25 cellular contexts compared by ENCODE assay signal in the genomic region with DNA sequence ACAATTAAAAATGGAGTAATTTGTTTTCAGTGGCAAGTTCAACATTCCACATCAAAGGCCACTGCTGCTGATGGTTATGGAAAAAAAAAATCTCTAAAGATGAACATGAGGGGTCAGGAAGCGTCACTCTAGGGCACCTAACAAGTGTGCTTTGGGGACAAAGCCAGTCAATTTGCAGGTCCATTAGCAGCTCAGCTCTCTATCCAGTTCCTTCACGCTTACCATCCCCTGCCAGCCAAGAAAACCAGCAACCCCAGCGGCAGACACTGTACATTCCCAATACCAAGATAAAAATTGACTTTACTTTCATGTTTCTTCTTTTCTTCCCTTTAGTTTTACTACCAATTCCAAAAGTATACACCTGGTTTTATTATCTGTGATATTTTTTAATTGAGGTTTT. TPM values are rescaled to one million over a fixed set of nuclear protein-coding genes. Genes with fewer than 3 reads are reported as not detected.
DNase-seq lines count a peak whose midpoint lies in the region; ATAC-seq and TF ChIP-seq lines count a peak whose summit lies in the region.
"Had no signal": no experiment of that assay in that cellular context is flagged by ENCODE, and none has a peak within 500 bp of the region (broad histone marks: within the 10 kb centered on the region; RNA-seq: fewer than 3 reads in every experiment).

No MANE protein-coding gene starts in this region.

- H3K9me3 ChIP-seq in endodermal cell (ENCODE audit: control insufficient read depth, low read length) (no peaks in the 10 kb centered on the region), aorta (ENCODE audit: control insufficient read depth, low read length) (no peaks in the 10 kb centered on the region)
- H3K9me3 ChIP-seq: BE2C; BLaER1 treated with 17β-estradiol and CSF1 and Interleukin-3, amounts not matched to agents 10 nM and 100 nM had no signal

- TF ChIP-seq CTCF in VCaP (conservative IDR thresholded peaks at IDR 0.05) (no peak), endodermal cell (conservative IDR thresholded peaks at IDR 0.05) (no peak), GM20000 (IDR thresholded peaks at IDR 0.05; ENCODE audit: extremely low read depth, missing control alignments) (no peak)

- H3K27me3 Mint-ChIP-seq in endodermal cell (ENCODE audit: insufficient read depth) = no peaks in the 10 kb centered on the region
- H3K27me3 Mint-ChIP-seq: CD4-positive, alpha-beta T cell; CD8-positive, alpha-beta memory T cell had no signal

- H3K79me2 ChIP-seq in mesendoderm (ENCODE audit: control insufficient read depth, insufficient read depth, low read length) = no peaks in the 10 kb centered on the region

- H3K4me1 Mint-ChIP-seq in endodermal cell = peaks cover 32% of the 10 kb centered on the region
- H3K4me1 Mint-ChIP-seq: CD14-positive monocyte; CD8-positive, alpha-beta memory T cell had no signal

- H3K4me2 ChIP-seq in mesendoderm (ENCODE audit: low read length) = no peak overlapping the region
- H3K4me2 ChIP-seq: BLaER1 treated with 17β-estradiol and CSF1 and Interleukin-3, amounts not matched to agents 10 nM and 100 nM had no signal

- no peaks in the 10 kb centered on the region for H3K36me3 Mint-ChIP-seq in endodermal cell (ENCODE audit: low read depth)
- H3K36me3 Mint-ChIP-seq: CD14-positive monocyte; CD8-positive, alpha-beta memory T cell had no signal

- H3K27me3 ChIP-seq in endodermal cell (ENCODE audit: control insufficient read depth, insufficient read depth, low read length, poor library complexity, severe bottlenecking) (peaks cover 7% of the 10 kb centered on the region), mesendoderm (ENCODE audit: insufficient read depth, low read length, poor library complexity) (no peaks in the 10 kb centered on the region), aorta (ENCODE audit: control insufficient read depth in 1 of 2, insufficient read depth in 2 of 2, low read length in 1 of 2) (no peaks in the 10 kb centered on the region)
- H3K27me3 ChIP-seq: BE2C; BLaER1 treated with 17β-estradiol and CSF1 and Interleukin-3, amounts not matched to agents 10 nM and 100 nM had no signal

- no peak for ATAC-seq in aorta (ENCODE audit: low FRiP score)
- ATAC-seq: HCT116 had no signal

- DNase-seq in endodermal cell = peak; percentile 64
- DNase-seq in mesendoderm = peak; percentile 16
- peak; percentile 20 for DNase-seq in retina
- no peak for DNase-seq in stimulated activated CD4-positive, alpha-beta T cell treated with anti-CD3 and anti-CD28 coated beads, Interleukin-4, amount 100 ng/mL, for 1 hour
- no peak for DNase-seq in GM20000 (ENCODE audit: low spot score)
- DNase-seq in aorta = no peak
- DNase-seq: AML-193; BE2C; CD4-positive, alpha-beta T cell; CD8-positive, alpha-beta memory T cell; DMS 273 treated with DMSO at 0.1 percent for 48 hours; DMS53; DMS79 treated with DMSO at 0.1 percent for 48 hours; GF-D8; GM23248; H9 had no signal

- no peak overlapping the region for H2BK5ac ChIP-seq in mesendoderm (ENCODE audit: low read length)

- H4K5ac ChIP-seq in mesendoderm (ENCODE audit: low read length) = no peak overlapping the region

- H3K18ac ChIP-seq in mesendoderm (ENCODE audit: low read length) = no peak overlapping the region

- H3K56ac ChIP-seq in mesendoderm (ENCODE audit: low read length) = no peak overlapping the region

- no peak overlapping the region for H3K4me3 ChIP-seq in endodermal cell (ENCODE audit: low read length)
- H3K4me3 ChIP-seq in mesendoderm (ENCODE audit: low read length) = no peak overlapping the region
- H3K4me3 ChIP-seq in aorta (ENCODE audit: low read length in 2 of 2) = no peak overlapping the region
- H3K4me3 ChIP-seq: BLaER1 treated with 17β-estradiol and CSF1 and Interleukin-3, amounts not matched to agents 10 nM and 100 nM; GM23248 had no signal

- no peak overlapping the region for H3K4me3 Mint-ChIP-seq in endodermal cell
- H3K4me3 Mint-ChIP-seq: CD14-positive monocyte; CD4-positive, alpha-beta T cell; CD8-positive, alpha-beta memory T cell; H9 had no signal

- H3K4me1 ChIP-seq in endodermal cell (ENCODE audit: control insufficient read depth, insufficient read depth, low read length) = no peaks in the 10 kb centered on the region
- H3K4me1 ChIP-seq in mesendoderm (ENCODE audit: control insufficient read depth, low read depth, low read length) = no peaks in the 10 kb centered on the region
- H3K4me1 ChIP-seq in aorta (ENCODE audit: control insufficient read depth in 1 of 2, insufficient read depth in 2 of 2, low read length in 2 of 2) = no peaks in the 10 kb centered on the region
- H3K4me1 ChIP-seq: BE2C; BLaER1 treated with 17β-estradiol and CSF1 and Interleukin-3, amounts not matched to agents 10 nM and 100 nM had no signal

- no peak overlapping the region for H2BK120ac ChIP-seq in mesendoderm (ENCODE audit: low read depth, low read length)

- H3K23ac ChIP-seq in mesendoderm (ENCODE audit: low read length) = no peak overlapping the region

- H3K27ac ChIP-seq in VCaP (peak overlapping the region; percentile 48), endodermal cell (ENCODE audit: low read depth, low read length) (no peak overlapping the region), mesendoderm (ENCODE audit: low read depth, low read length) (no peak overlapping the region), aorta (ENCODE audit: low read depth in 1 of 2, low read length in 2 of 2) (no peak overlapping the region)
- H3K27ac ChIP-seq: 22Rv1; BLaER1 treated with 17β-estradiol and CSF1 and Interleukin-3, amounts not matched to agents 10 nM and 100 nM; GM23248 had no signal

- intact Hi-C loops in aorta (cut with DNase I) = no loop called here

- no peak overlapping the region for H2AK5ac ChIP-seq in mesendoderm (ENCODE audit: low read length)

- H3K27ac Mint-ChIP-seq in endodermal cell = no peak overlapping the region
- H3K27ac Mint-ChIP-seq: CD14-positive monocyte; CD4-positive, alpha-beta T cell; H9 had no signal

- H4K8ac ChIP-seq in mesendoderm (ENCODE audit: low read depth, low read length) = no peak overlapping the region

- no peak overlapping the region for H2BK15ac ChIP-seq in mesendoderm (replicated peaks; ENCODE audit: low read depth)

- no peaks in the 10 kb centered on the region for H3K9me3 Mint-ChIP-seq in endodermal cell
- H3K9me3 Mint-ChIP-seq: CD14-positive monocyte; CD4-positive, alpha-beta T cell; H9 had no signal

- H3K79me1 ChIP-seq in mesendoderm (ENCODE audit: low read length) = no peaks in the 10 kb centered on the region

- H3K36me3 ChIP-seq in endodermal cell (ENCODE audit: control insufficient read depth, insufficient read depth, low read length) = no peaks in the 10 kb centered on the region
- no peaks in the 10 kb centered on the region for H3K36me3 ChIP-seq in mesendoderm (ENCODE audit: control insufficient read depth, insufficient read depth, low read length)
- H3K36me3 ChIP-seq in aorta (ENCODE audit: control insufficient read depth in 1 of 2, insufficient read depth in 2 of 2, low read length in 1 of 2) = no peaks in the 10 kb centered on the region
- H3K36me3 ChIP-seq: BE2C; BLaER1 treated with 17β-estradiol and CSF1 and Interleukin-3, amounts not matched to agents 10 nM and 100 nM had no signal

- WGBS in endodermal cell (ENCODE audit: insufficient coverage in 1 of 2, insufficient read length in 1 of 2), 2 experiments = 53 to 63% methylated on average over 2 to 3 of the region's 3 CpGs
- WGBS in mesendoderm (ENCODE audit: extremely low coverage, insufficient coverage, low lambda C conversion rate) = no CpG with 5 or more reads among the region's 3 CpGs
- 41 to 47% methylated on average over 3 of the region's 3 CpGs for WGBS in aorta, 2 donors

- no peak overlapping the region for H3K4ac ChIP-seq in mesendoderm (ENCODE audit: low read depth, low read length)

- H3K9ac ChIP-seq in endodermal cell (ENCODE audit: extremely low read depth, low read length, poor library complexity, severe bottlenecking) (no peak overlapping the region), mesendoderm (ENCODE audit: low read length) (no peak overlapping the region)
- H3K9ac ChIP-seq: BLaER1 treated with 17β-estradiol and CSF1 and Interleukin-3, amounts not matched to agents 10 nM and 100 nM; GM23248 had no signal

RNA-seq across cellular contexts. Expression of gene RFX6, which starts 10.1 kb away (rescaled TPM):
- total RNA-seq in endodermal cell (1 to 10 TPM in 1 of 2 donors, under 1 TPM in 1; 0.22 to 1.2 TPM), aorta (not detected)
- 0.32 TPM for polyA plus RNA-seq in endodermal cell (2013, experiment 1 of 2)
- polyA plus RNA-seq in endodermal cell (2013, experiment 2 of 2) = 0.25 TPM
- not detected for polyA plus RNA-seq in mesendoderm (2013, experiment 1 of 2)
- 0.01 TPM for polyA plus RNA-seq in mesendoderm (2013, experiment 2 of 2)
- polyA plus RNA-seq in aorta = not detected
- total RNA-seq: CD4-positive, alpha-beta T cell; CD8-positive, alpha-beta memory T cell; Daoy; G401; GM23248; H4; H9 had no signal
- polyA plus RNA-seq: AG04450; CD14-positive monocyte; CD8-positive, alpha-beta memory T cell; GM23248 had no signal

RNA-seq across cellular contexts. Expression of gene GPRC6A, which starts 58.3 kb away (rescaled TPM):
- total RNA-seq in endodermal cell (not detected), aorta (not detected)
- polyA plus RNA-seq in endodermal cell (2013, experiment 1 of 2) = not detected
- not detected for polyA plus RNA-seq in endodermal cell (2013, experiment 2 of 2)
- polyA plus RNA-seq in mesendoderm (2013, experiment 1 of 2) = 0.03 TPM
- polyA plus RNA-seq in mesendoderm (2013, experiment 2 of 2) = 0.06 TPM
- polyA plus RNA-seq in aorta = not detected
- total RNA-seq: CD4-positive, alpha-beta T cell; CD8-positive, alpha-beta memory T cell; Daoy; G401; GM23248; H4; H9 had no signal
- polyA plus RNA-seq: AG04450; CD14-positive monocyte; CD8-positive, alpha-beta memory T cell; GM23248 had no signal

Comparison
In these comparisons a context has a peak if more than half of its experiments do, and no peak if none do; other contexts are left out.
1. DNase-seq: peak in endodermal cell (single experiment), mesendoderm (single experiment) and retina (single experiment); none in stimulated activated CD4-positive, alpha-beta T cell treated with anti-CD3 and anti-CD28 coated beads, Interleukin-4, amount 100 ng/mL, for 1 hour (single experiment), GM20000 (single experiment) and aorta (0 of 2).